ENCODE assay signal across 1 cellular context in the genomic region with DNA sequence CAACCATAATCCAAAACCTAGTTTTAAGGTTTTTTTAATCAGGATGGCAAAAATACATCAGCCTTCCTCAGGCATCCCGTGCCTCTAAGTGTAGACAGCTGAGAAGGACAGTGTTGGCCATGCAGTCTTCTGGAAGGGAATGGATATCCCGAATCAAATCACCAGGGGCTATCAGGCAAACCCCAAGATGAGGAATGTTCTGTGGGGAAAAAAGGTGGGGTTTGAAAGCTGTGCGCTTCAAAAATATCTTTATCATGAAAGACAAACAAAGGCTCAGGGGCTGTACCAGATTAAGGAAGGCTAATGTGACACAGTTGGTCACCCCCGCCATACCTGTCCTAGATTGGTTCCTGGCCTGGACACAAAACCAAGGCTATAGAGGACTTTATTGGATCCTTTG.
TF ChIP-seq lines count a peak whose summit lies in the region.

No MANE protein-coding gene starts in this region.

TF ChIP-seq in K562, 482 proteins besides CTCF, POLR2A, EP300 and RAD21 (continues in another document):
- TF ChIP-seq, protein P1, sequence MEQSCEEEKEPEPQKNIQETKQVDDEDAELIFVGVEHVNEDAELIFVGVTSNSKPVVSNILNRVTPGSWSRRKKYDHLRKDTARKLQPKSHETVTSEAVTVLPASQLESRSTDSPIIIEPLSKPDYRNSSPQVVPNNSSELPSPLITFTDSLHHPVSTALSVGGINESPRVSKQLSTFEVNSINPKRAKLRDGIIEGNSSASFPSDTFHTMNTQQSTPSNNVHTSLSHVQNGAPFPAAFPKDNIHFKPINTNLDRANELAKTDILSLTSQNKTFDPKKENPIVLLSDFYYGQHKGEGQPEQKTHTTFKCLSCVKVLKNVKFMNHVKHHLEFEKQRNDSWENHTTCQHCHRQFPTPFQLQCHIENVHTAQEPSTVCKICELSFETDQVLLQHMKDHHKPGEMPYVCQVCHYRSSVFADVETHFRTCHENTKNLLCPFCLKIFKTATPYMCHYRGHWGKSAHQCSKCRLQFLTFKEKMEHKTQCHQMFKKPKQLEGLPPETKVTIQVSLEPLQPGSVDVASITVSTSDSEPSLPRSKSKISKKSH (CRISPR knock-in tag; IDR thresholded peaks at IDR 0.05): no peak
- TF ChIP-seq ZBTB11 (CRISPR knock-in tag; IDR thresholded peaks at IDR 0.05) (no peak), PHTF2 (CRISPR knock-in tag; IDR thresholded peaks at IDR 0.05) (no peak), CHD2 (IDR thresholded peaks at IDR 0.05; ENCODE audit: low read depth, low read length) (no peak), POLR2AphosphoS2 (IDR thresholded peaks at IDR 0.05; ENCODE audit: low read length) (no peak), TEAD4 (IDR thresholded peaks at IDR 0.05; ENCODE audit: low read length) (no peak), TEAD4 (CRISPR knock-in tag; IDR thresholded peaks at IDR 0.05; ENCODE audit: borderline replicate concordance) (no peak), PPARD (CRISPR knock-in tag; IDR thresholded peaks at IDR 0.05) (no peak), POLR2AphosphoS5 (IDR thresholded peaks at IDR 0.05; ENCODE audit: control insufficient read depth, insufficient read depth, low read depth, low read length) (no peak), NFE2 (IDR thresholded peaks at IDR 0.05; ENCODE audit: low read depth) (no peak), ZNF232 (CRISPR knock-in tag; IDR thresholded peaks at IDR 0.05) (no peak), PHF8 (IDR thresholded peaks at IDR 0.05; ENCODE audit: borderline replicate concordance, low read length) (no peak), FOXA3 (CRISPR knock-in tag; conservative IDR thresholded peaks at IDR 0.05 in 1 of 2, IDR thresholded peaks at IDR 0.05 in 1 of 2) (peak in 1 of 2 experiments; percentile 23; a peak in 1 of 4 replicates), RERE (CRISPR knock-in tag; IDR thresholded peaks at IDR 0.05; ENCODE audit: borderline replicate concordance) (no peak), NRF1 (conservative IDR thresholded peaks at IDR 0.05 in 1 of 2, IDR thresholded peaks at IDR 0.05 in 1 of 2) (no peak), OTX1 (CRISPR knock-in tag; IDR thresholded peaks at IDR 0.05) (no peak), SPI1 (IDR thresholded peaks at IDR 0.05; ENCODE audit: borderline replicate concordance, low read depth, low read length) (no peak), MEIS2 (IDR thresholded peaks at IDR 0.05; ENCODE audit: partially characterized antibody) (peak; percentile 2), ZC3H11A (IDR thresholded peaks at IDR 0.05; ENCODE audit: low read depth, low read length) (no peak), ZFP36 (IDR thresholded peaks at IDR 0.05; ENCODE audit: low read depth, low read length, partially characterized antibody) (no peak), RBBP5 (IDR thresholded peaks at IDR 0.05; ENCODE audit: borderline replicate concordance, insufficient read depth, low read length, poor library complexity, severe bottlenecking) (no peak), ASH1L (IDR thresholded peaks at IDR 0.05; ENCODE audit: borderline replicate concordance, low read depth, partially characterized antibody) (no peak), PHB (CRISPR knock-in tag; IDR thresholded peaks at IDR 0.05) (no peak), NR3C1 (CRISPR knock-in tag; IDR thresholded peaks at IDR 0.05) (no peak), MITF (IDR thresholded peaks at IDR 0.05) (no peak), ZNF217 (CRISPR knock-in tag; IDR thresholded peaks at IDR 0.05) (no peak), MAFG (tag; conservative IDR thresholded peaks at IDR 0.05) (no peak), NFIC (IDR thresholded peaks at IDR 0.05) (no peak), TCFL5 (CRISPR knock-in tag; conservative IDR thresholded peaks at IDR 0.05) (no peak), HIVEP1 (CRISPR knock-in tag; IDR thresholded peaks at IDR 0.05) (no peak), TFE3 (CRISPR knock-in tag; IDR thresholded peaks at IDR 0.05) (no peak), ZNF644 (tag; IDR thresholded peaks at IDR 0.05; ENCODE audit: low read depth) (no peak), MYNN (IDR thresholded peaks at IDR 0.05) (no peak), MYNN (CRISPR knock-in tag; IDR thresholded peaks at IDR 0.05) (no peak)
- TF ChIP-seq, protein P2, sequence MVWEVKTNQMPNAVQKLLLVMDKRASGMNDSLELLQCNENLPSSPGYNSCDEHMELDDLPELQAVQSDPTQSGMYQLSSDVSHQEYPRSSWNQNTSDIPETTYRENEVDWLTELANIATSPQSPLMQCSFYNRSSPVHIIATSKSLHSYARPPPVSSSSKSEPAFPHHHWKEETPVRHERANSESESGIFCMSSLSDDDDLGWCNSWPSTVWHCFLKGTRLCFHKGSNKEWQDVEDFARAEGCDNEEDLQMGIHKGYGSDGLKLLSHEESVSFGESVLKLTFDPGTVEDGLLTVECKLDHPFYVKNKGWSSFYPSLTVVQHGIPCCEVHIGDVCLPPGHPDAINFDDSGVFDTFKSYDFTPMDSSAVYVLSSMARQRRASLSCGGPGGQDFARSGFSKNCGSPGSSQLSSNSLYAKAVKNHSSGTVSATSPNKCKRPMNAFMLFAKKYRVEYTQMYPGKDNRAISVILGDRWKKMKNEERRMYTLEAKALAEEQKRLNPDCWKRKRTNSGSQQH (CRISPR knock-in tag; IDR thresholded peaks at IDR 0.05): no peak
- TF ChIP-seq, protein P3, sequence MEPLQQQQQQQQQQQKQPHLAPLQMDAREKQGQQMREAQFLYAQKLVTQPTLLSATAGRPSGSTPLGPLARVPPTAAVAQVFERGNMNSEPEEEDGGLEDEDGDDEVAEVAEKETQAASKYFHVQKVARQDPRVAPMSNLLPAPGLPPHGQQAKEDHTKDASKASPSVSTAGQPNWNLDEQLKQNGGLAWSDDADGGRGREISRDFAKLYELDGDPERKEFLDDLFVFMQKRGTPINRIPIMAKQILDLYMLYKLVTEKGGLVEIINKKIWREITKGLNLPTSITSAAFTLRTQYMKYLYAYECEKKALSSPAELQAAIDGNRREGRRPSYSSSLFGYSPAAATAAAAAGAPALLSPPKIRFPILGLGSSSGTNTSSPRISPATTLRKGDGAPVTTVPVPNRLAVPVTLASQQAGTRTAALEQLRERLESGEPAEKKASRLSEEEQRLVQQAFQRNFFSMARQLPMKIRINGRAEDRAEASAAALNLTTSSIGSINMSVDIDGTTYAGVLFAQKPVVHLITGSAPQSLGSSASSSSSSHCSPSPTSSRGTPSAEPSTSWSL (CRISPR knock-in tag; IDR thresholded peaks at IDR 0.05; ENCODE audit: borderline replicate concordance): no peak
